In genomic region chr15:54528021-54528420, GRCh38 we compare ENCODE assay signal across 7 cellular contexts.
"Had no signal": no experiment of that assay in that cellular context is flagged by ENCODE, and none has a peak within 500 bp of the region (broad histone marks: within the 10 kb centered on the region; RNA-seq: fewer than 3 reads in every experiment).

No MANE protein-coding gene starts in this region.

- DNase-seq: GDM1, GF-D8 had no signal

- FAIRE-seq: G401.6, GM12891, GM12892, GM18507, GM19239 had no signal
